8 cellular contexts compared by ENCODE assay signal in genomic region chr14:49977126-49977841, GRCh38.
DNase-seq lines count a peak whose midpoint lies in the region; ATAC-seq and TF ChIP-seq lines count a peak whose summit lies in the region.

No MANE protein-coding gene starts in this region.

- peak overlapping the region in 1 of 12 donors; percentile 13 for H3K4me3 ChIP-seq in heart left ventricle
- peak overlapping the region; percentile 58 for H3K4me3 ChIP-seq in naive thymus-derived CD4-positive, alpha-beta T cell (ENCODE audit: low read length)
- no peak overlapping the region for H3K4me3 ChIP-seq in A673 (ENCODE audit: low read depth, low read length, poor library complexity, severe bottlenecking)

- H3K9me3 ChIP-seq in heart left ventricle (no peaks in the 10 kb centered on the region), A673 (ENCODE audit: low read depth, low read length, poor library complexity, severe bottlenecking) (no peaks in the 10 kb centered on the region)
- no peaks in the 10 kb centered on the region for H3K9me3 ChIP-seq in naive thymus-derived CD4-positive, alpha-beta T cell (ENCODE audit: control insufficient read depth in 2 of 3, low read length in 3 of 3)

- TF ChIP-seq CTCF in heart left ventricle (IDR thresholded peaks at IDR 0.05): no peak
- TF ChIP-seq CTCF in A673 (conservative IDR thresholded peaks at IDR 0.05; ENCODE audit: low read depth, low read length): no peak

- no peaks in the 10 kb centered on the region for H3K27me3 ChIP-seq in heart left ventricle
- H3K27me3 ChIP-seq in naive thymus-derived CD4-positive, alpha-beta T cell (ENCODE audit: control insufficient read depth in 2 of 2, insufficient read depth in 2 of 2, low read length in 2 of 2): no peaks in the 10 kb centered on the region
- H3K27me3 ChIP-seq in A673 (replicated peaks; ENCODE audit: insufficient read depth, low read depth, low read length, poor library complexity): no peaks in the 10 kb centered on the region

- H3K36me3 Mint-ChIP-seq in naive thymus-derived CD4-positive, alpha-beta T cell: peaks cover 4 to 26% (median 6%) of the 10 kb centered on the region in 5 donors

- ATAC-seq in Right ventricle myocardium inferior (peak; percentile 38), heart left ventricle (no peak), HG03354 (IDR thresholded peaks at IDR 0.05; ENCODE audit: poor library complexity, severe bottlenecking, unreplicated experiment) (peak; percentile 77)
- ATAC-seq in naive thymus-derived CD4-positive, alpha-beta T cell: peak; percentile 87

- intact Hi-C loops in Right ventricle myocardium inferior (cut with DNase I): no loop called here
- intact Hi-C loops in heart left ventricle (cut with DNase I): no loop called here
- intact Hi-C loops in naive thymus-derived CD4-positive, alpha-beta T cell (cut with micrococcal nuclease): loop anchor here in 1 of 2 donors (1.0 to 10.0 kb wide), 8 partner anchors 9 to 342 kb away; partner anchors contain the start of gene DNAAF2
- intact Hi-C loops in A673 (cut with micrococcal nuclease; ENCODE audit: unreplicated experiment): no loop called here
- intact Hi-C loops in head of caudate nucleus (cut with DNase I): no loop called here

- no peaks in the 10 kb centered on the region for H3K36me3 ChIP-seq in heart left ventricle
- H3K36me3 ChIP-seq in naive thymus-derived CD4-positive, alpha-beta T cell (ENCODE audit: control insufficient read depth in 2 of 3, insufficient read depth in 3 of 3, low read length in 3 of 3): no peaks in the 10 kb centered on the region
- no peaks in the 10 kb centered on the region for H3K36me3 ChIP-seq in A673 (ENCODE audit: insufficient read depth, low read length, poor library complexity, severe bottlenecking)

- WGBS in heart left ventricle, 4 donors: 86 to 91% (median 90%) methylated on average over 5 of the region's 5 CpGs

- peak overlapping the region; percentile 64 to 85 (median 80) for H3K4me3 Mint-ChIP-seq in naive thymus-derived CD4-positive, alpha-beta T cell

- POLR2A ChIA-PET in naive thymus-derived CD4-positive, alpha-beta T cell (lab: Charles Lee): interaction anchor here (0.6 to 11.1 kb wide), 19 partner anchors 9 to 125 kb away, joined by 3 to 214 read pairs (median 7); partner anchors contain the start of genes ARF6 and NEMF
- POLR2A ChIA-PET in A673 (lab: Charles Lee; ENCODE audit: low non-redundant PET): no interaction called here

- CTCF ChIA-PET in naive thymus-derived CD4-positive, alpha-beta T cell (lab: Charles Lee): interaction anchor here (0.6 to 1.5 kb wide), 14 partner anchors 13 to 127 kb away, joined by 3 to 7 read pairs (median 4); no protein-coding TSS in a partner anchor
- CTCF ChIA-PET in A673 (lab: Charles Lee): no interaction called here

- no peak for TF ChIP-seq POLR2A in heart left ventricle (IDR thresholded peaks at IDR 0.05)

- H3K27me3 Mint-ChIP-seq in naive thymus-derived CD4-positive, alpha-beta T cell: no peaks in the 10 kb centered on the region

- H3K27ac Mint-ChIP-seq in naive thymus-derived CD4-positive, alpha-beta T cell: peak overlapping the region; percentile 88 to 99 (median 97)

- H3K4me1 ChIP-seq in heart left ventricle: peaks cover under 1 to 59% (median 14%) of the 10 kb centered on the region in 12 donors
- peaks cover 44 to 76% of the 10 kb centered on the region in 2 donors for H3K4me1 ChIP-seq in naive thymus-derived CD4-positive, alpha-beta T cell (ENCODE audit: control insufficient read depth in 2 of 2, insufficient read depth in 2 of 2, low read length in 2 of 2)
- peaks cover 10% of the 10 kb centered on the region for H3K4me1 ChIP-seq in A673 (ENCODE audit: insufficient read depth, low read length, poor library complexity, severe bottlenecking)

- DNase-seq in Right ventricle myocardium inferior (ENCODE audit: missing footprints): no peak
- no peak for DNase-seq in heart left ventricle
- DNase-seq in activated CD4-positive, alpha-beta T cell treated with anti-CD3 and anti-CD28 coated beads, Interleukin-2, amount 50 U/mL, for 4 hours: peak; percentile 39 to 42
- DNase-seq in naive thymus-derived CD4-positive, alpha-beta T cell: peak in 8 of 9 donors; percentile 33 to 77 (median 64)
- no peak for DNase-seq in dedifferentiated amniotic fluid mesenchymal stem cell (ENCODE audit: extremely low spot score)
- DNase-seq in A673 (ENCODE audit: low spot score): no peak
- no peak for DNase-seq in head of caudate nucleus

- H3K9me3 Mint-ChIP-seq in naive thymus-derived CD4-positive, alpha-beta T cell: peaks cover 0 to 5% (median 0%) of the 10 kb centered on the region in 11 donors

- H3K4me1 Mint-ChIP-seq in naive thymus-derived CD4-positive, alpha-beta T cell: peaks cover 58 to 99% (median 85%) of the 10 kb centered on the region in 7 donors

- H3K27ac ChIP-seq in heart left ventricle: peak overlapping the region in 2 of 12 donors; percentile 11 to 82
- H3K27ac ChIP-seq in naive thymus-derived CD4-positive, alpha-beta T cell (ENCODE audit: low read depth, low read length): peak overlapping the region; percentile 71
- no peak overlapping the region for H3K27ac ChIP-seq in A673 (ENCODE audit: low read depth, low read length, poor library complexity, severe bottlenecking)

- no TSS peak for BruUV-seq in A673 (replicated peaks; lab: Mats Ljungman, UMichigan)

Comparison
In these comparisons a context has a peak if more than half of its experiments do, and no peak if none do; other contexts are left out.
1. ATAC-seq: peak in Right ventricle myocardium inferior (single experiment), HG03354 (single experiment) and naive thymus-derived CD4-positive, alpha-beta T cell (single experiment); none in heart left ventricle (0 of 4).
2. DNase-seq: peak in activated CD4-positive, alpha-beta T cell treated with anti-CD3 and anti-CD28 coated beads, Interleukin-2, amount 50 U/mL, for 4 hours (2 of 2) and naive thymus-derived CD4-positive, alpha-beta T cell (8 of 9); none in Right ventricle myocardium inferior (single experiment), heart left ventricle (0 of 5), dedifferentiated amniotic fluid mesenchymal stem cell (single experiment), A673 (single experiment) and head of caudate nucleus (0 of 42).